3 cellular contexts compared by ENCODE assay signal in the genomic region with DNA sequence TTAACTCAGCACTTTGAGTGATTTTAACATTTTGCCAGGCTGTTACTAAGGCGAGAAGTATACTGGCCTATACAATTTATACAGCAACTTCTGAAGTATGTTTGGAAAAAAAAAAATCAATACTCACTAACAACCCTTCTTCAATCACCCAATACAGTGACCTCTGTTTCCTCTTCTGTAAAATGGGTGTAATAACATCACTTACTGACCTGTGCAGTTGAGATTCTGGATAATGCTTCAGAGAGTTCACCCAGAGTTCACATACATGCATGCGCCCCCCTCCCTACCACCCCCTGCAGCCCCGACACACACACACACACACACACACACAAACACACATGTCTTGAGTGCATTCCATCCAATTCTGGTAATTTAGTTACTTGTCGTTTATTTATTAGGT.
TF ChIP-seq lines count a peak whose summit lies in the region.

No MANE protein-coding gene starts in this region.

TF ChIP-seq in HepG2, 621 proteins besides CTCF, POLR2A, EP300 and RAD21:
- TF ChIP-seq KDM1A (CRISPR knock-in tag; IDR thresholded peaks at IDR 0.05) (peak; percentile 79; the same call in 1 of the 2 replicates), RBFOX2 (IDR thresholded peaks at IDR 0.05; ENCODE audit: low read depth, low read length) (peak; percentile 52; the same call in 1 of the 2 replicates), ZBTB1 (CRISPR knock-in tag; IDR thresholded peaks at IDR 0.05; ENCODE audit: borderline replicate concordance) (no peak), ZBED4 (CRISPR knock-in tag; IDR thresholded peaks at IDR 0.05; ENCODE audit: borderline replicate concordance) (no peak), CHD4 (IDR thresholded peaks at IDR 0.05; ENCODE audit: borderline replicate concordance, low read length) (0 out of 2 replicates have a peak, but pooled peaks have one; percentile 48), ZNF629 (CRISPR knock-in tag; conservative IDR thresholded peaks at IDR 0.05) (peak; percentile 93), GATAD2A (CRISPR knock-in tag; IDR thresholded peaks at IDR 0.05) (no peak), ZMYM3 (CRISPR knock-in tag; IDR thresholded peaks at IDR 0.05) (0 out of 2 replicates have a peak, but pooled peaks have one; percentile 42)
- TF ChIP-seq, protein P1, sequence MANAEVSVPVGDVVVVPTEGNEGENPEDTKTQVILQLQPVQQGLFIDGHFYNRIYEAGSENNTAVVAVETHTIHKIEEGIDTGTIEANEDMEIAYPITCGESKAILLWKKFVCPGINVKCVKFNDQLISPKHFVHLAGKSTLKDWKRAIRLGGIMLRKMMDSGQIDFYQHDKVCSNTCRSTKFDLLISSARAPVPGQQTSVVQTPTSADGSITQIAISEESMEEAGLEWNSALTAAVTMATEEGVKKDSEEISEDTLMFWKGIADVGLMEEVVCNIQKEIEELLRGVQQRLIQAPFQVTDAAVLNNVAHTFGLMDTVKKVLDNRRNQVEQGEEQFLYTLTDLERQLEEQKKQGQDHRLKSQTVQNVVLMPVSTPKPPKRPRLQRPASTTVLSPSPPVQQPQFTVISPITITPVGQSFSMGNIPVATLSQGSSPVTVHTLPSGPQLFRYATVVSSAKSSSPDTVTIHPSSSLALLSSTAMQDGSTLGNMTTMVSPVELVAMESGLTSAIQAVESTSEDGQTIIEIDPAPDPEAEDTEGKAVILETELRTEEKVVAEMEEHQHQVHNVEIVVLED (CRISPR knock-in tag; IDR thresholded peaks at IDR 0.05; ENCODE audit: borderline replicate concordance), result no peak
- TF ChIP-seq, protein P2, sequence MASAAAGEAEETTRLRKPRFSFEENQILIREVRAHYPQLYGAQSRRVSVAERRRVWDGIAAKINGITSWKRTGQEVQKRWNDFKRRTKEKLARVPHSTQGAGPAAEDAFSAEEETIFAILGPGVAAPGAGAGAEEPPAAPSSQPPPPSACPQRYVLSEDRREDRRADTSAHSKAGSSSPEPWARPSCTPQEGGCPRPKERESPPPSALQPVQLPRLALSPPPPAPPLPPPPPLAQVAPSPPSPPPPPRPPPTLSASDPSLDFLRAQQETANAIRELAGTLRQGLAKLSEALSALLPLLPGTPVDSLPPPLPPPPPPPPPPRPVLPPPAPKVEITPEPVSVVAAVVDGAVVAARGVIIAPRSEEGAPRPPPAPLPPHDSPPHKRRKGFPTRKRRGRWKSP (CRISPR knock-in tag; IDR thresholded peaks at IDR 0.05), result no peak

TF ChIP-seq in K562, 482 proteins besides CTCF, POLR2A, EP300 and RAD21:
- peak; percentile 45 for TF ChIP-seq RBM25 (IDR thresholded peaks at IDR 0.05; ENCODE audit: low read depth, low read length, severe bottlenecking)
- TF ChIP-seq TAF7 (tag; IDR thresholded peaks at IDR 0.05), result no peak
- TF ChIP-seq ZNF12 (CRISPR knock-in tag; IDR thresholded peaks at IDR 0.05), result no peak

TF ChIP-seq in liver, 16 proteins besides CTCF, POLR2A, EP300 and RAD21:
- TF ChIP-seq, protein P3, sequence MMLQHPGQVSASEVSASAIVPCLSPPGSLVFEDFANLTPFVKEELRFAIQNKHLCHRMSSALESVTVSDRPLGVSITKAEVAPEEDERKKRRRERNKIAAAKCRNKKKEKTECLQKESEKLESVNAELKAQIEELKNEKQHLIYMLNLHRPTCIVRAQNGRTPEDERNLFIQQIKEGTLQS (IDR thresholded peaks at IDR 0.05), result no peak
- TF ChIP-seq YY1 (IDR thresholded peaks at IDR 0.05) (peak; percentile 16), ZBTB33 (IDR thresholded peaks at IDR 0.05) (no peak), GABPA (IDR thresholded peaks at IDR 0.05 in 1 of 2, conservative IDR thresholded peaks at IDR 0.05 in 1 of 2) (no peak)
